In genomic region chr6:5422321-5422915, GRCh38 we compare ENCODE assay signal across 8 cellular contexts.
DNase-seq lines count a peak whose midpoint lies in the region; ATAC-seq and TF ChIP-seq lines count a peak whose summit lies in the region.

No MANE protein-coding gene starts in this region.

- intact Hi-C loops in activated CD8-positive, alpha-beta T cell treated with anti-CD3 and anti-CD28 coated beads for 36 hours (cut with micrococcal nuclease), result no loop called here

- peaks cover 1% of the 10 kb centered on the region for H3K9me3 Mint-ChIP-seq in activated CD8-positive, alpha-beta T cell treated with anti-CD3 and anti-CD28 coated beads for 36 hours

- no peak overlapping the region for H3K4me3 ChIP-seq in Jurkat, Clone E6-1 (ENCODE audit: low read length)

- no peaks in the 10 kb centered on the region for H3K27me3 Mint-ChIP-seq in activated CD8-positive, alpha-beta T cell treated with anti-CD3 and anti-CD28 coated beads for 36 hours

- H3K36me3 Mint-ChIP-seq in activated CD8-positive, alpha-beta T cell treated with anti-CD3 and anti-CD28 coated beads for 36 hours (ENCODE audit: low read depth), result peaks cover 18% of the 10 kb centered on the region

- no peak overlapping the region for H3K4me3 Mint-ChIP-seq in activated CD8-positive, alpha-beta T cell treated with anti-CD3 and anti-CD28 coated beads for 36 hours

- ATAC-seq in activated CD8-positive, alpha-beta T cell treated with anti-CD3 and anti-CD28 coated beads for 36 hours, result peak; percentile 49

- POLR2A ChIA-PET in activated CD8-positive, alpha-beta T cell treated with anti-CD3 and anti-CD28 coated beads for 36 hours (lab: Charles Lee), result no interaction called here

- CTCF ChIA-PET in activated CD8-positive, alpha-beta T cell treated with anti-CD3 and anti-CD28 coated beads for 36 hours (lab: Charles Lee), result interaction anchor here (0.8 to 1.6 kb wide), 3 partner anchors 9 to 30 kb away, joined by 3 to 5 read pairs (median 3); no protein-coding TSS in a partner anchor

- DNase-seq in DMS 273 (lab: John Stamatoyannopoulos, UW; ENCODE audit: unreplicated experiment), result peak; percentile 50
- DNase-seq in DMS 273 treated with DMSO at 0.1 percent for 48 hours (lab: John Stamatoyannopoulos, UW), result no peak
- peak; percentile 39 for DNase-seq in Jurkat, Clone E6-1 (ENCODE audit: low read depth, low spot score)
- peak; percentile 19 for DNase-seq in activated CD8-positive, alpha-beta T cell treated with anti-CD3 and anti-CD28 coated beads for 36 hours
- DNase-seq in iPS DF 19.7 (ENCODE audit: low read depth, low spot score), result peak; percentile 45
- no peak for DNase-seq in NCI-H1105 (lab: John Stamatoyannopoulos, UW)
- no peak for DNase-seq in activated T-cell treated with anti-CD3 and anti-CD28 coated beads, Interleukin-2, amount 50 U/mL, for 1 hour
- no peak for DNase-seq in hippocampal formation (lab: John Stamatoyannopoulos, UW)

- no peak overlapping the region for H3K27ac Mint-ChIP-seq in activated CD8-positive, alpha-beta T cell treated with anti-CD3 and anti-CD28 coated beads for 36 hours

- H3K4me1 Mint-ChIP-seq in activated CD8-positive, alpha-beta T cell treated with anti-CD3 and anti-CD28 coated beads for 36 hours (ENCODE audit: low read depth), result peaks cover 11% of the 10 kb centered on the region

- TF ChIP-seq CTCF in activated CD8-positive, alpha-beta T cell treated with anti-CD3 and anti-CD28 coated beads for 36 hours (IDR thresholded peaks at IDR 0.05), result peak; percentile 42

Comparison
In these comparisons a context has a peak if more than half of its experiments do, and no peak if none do; other contexts are left out.
1. DNase-seq: peak in DMS 273 (single experiment), Jurkat, Clone E6-1 (single experiment), activated CD8-positive, alpha-beta T cell treated with anti-CD3 and anti-CD28 coated beads for 36 hours (single experiment) and iPS DF 19.7 (single experiment); none in DMS 273 treated with DMSO at 0.1 percent for 48 hours (single experiment), NCI-H1105 (single experiment), activated T-cell treated with anti-CD3 and anti-CD28 coated beads, Interleukin-2, amount 50 U/mL, for 1 hour (single experiment) and hippocampal formation (0 of 2).